ENCODE assay signal across 9 cellular contexts in genomic region chr10:32317795-32318194, GRCh38. TPM values are rescaled to one million over a fixed set of nuclear protein-coding genes. Genes with fewer than 3 reads are reported as not detected.
DNase-seq lines count a peak whose midpoint lies in the region; ATAC-seq and TF ChIP-seq lines count a peak whose summit lies in the region.
"Had no signal": no experiment of that assay in that cellular context is flagged by ENCODE, and none has a peak within 500 bp of the region (broad histone marks: within the 10 kb centered on the region; RNA-seq: fewer than 3 reads in every experiment).

No MANE protein-coding gene starts in this region.

- H3K27me3 ChIP-seq in OCI-LY1 (ENCODE audit: insufficient read depth, low read length): no peaks in the 10 kb centered on the region

- TF ChIP-seq CTCF in OCI-LY1 (IDR thresholded peaks at IDR 0.05; ENCODE audit: low read length) (no peak), omental fat pad (IDR thresholded peaks at IDR 0.05) (no peak)

- intact Hi-C loops in sciatic nerve (cut with DNase I): no loop called here

- peaks cover 100% of the 10 kb centered on the region for H3K79me2 ChIP-seq in OCI-LY1 (ENCODE audit: insufficient read depth, low read length)

- H3K9me2 ChIP-seq in OCI-LY1 (ENCODE audit: low read depth, low read length): no peaks in the 10 kb centered on the region

- no peak overlapping the region for H2AFZ ChIP-seq in OCI-LY1 (ENCODE audit: low read length)

- peak overlapping the region; percentile 54 for H3K27ac ChIP-seq in OCI-LY1 (ENCODE audit: low read depth, low read length, poor library complexity, severe bottlenecking)
- H3K27ac ChIP-seq: epithelial cell of prostate had no signal

- no peaks in the 10 kb centered on the region; the same call in 1 of the 2 replicates for H3F3A ChIP-seq in OCI-LY1 (ENCODE audit: insufficient read depth, low read length)

- H3K9ac ChIP-seq in OCI-LY1 (ENCODE audit: low read length): no peak overlapping the region

- H3K4me2 ChIP-seq in OCI-LY1 (ENCODE audit: low read length): peak overlapping the region; percentile 44; the same call in 1 of the 2 replicates

- ATAC-seq in GM19023 (IDR thresholded peaks at IDR 0.05; ENCODE audit: unreplicated experiment) (peak; percentile 92), HG02610 (IDR thresholded peaks at IDR 0.05; ENCODE audit: unreplicated experiment) (peak; percentile 93), sciatic nerve (peak; percentile 37), omental fat pad (ENCODE audit: low FRiP score) (no peak)

- no peaks in the 10 kb centered on the region for H3K9me3 ChIP-seq in OCI-LY1 (ENCODE audit: low read length)

- no peaks in the 10 kb centered on the region for H4K20me1 ChIP-seq in OCI-LY1 (ENCODE audit: insufficient read depth, low read length)

- no peak overlapping the region for H3K4me3 ChIP-seq in OCI-LY1 (ENCODE audit: low read depth, low read length, poor library complexity, severe bottlenecking)

- H3K4me1 ChIP-seq in OCI-LY1 (ENCODE audit: insufficient read depth, low read length, severe bottlenecking): peaks cover 48% of the 10 kb centered on the region

- DNase-seq in sciatic nerve (ENCODE audit: low spot score): no peak
- no peak for DNase-seq in activated effector memory CD4-positive, alpha-beta T cell treated with anti-CD3 and anti-CD28 coated beads, Interleukin-2, amount 50 U/mL, for 16 hours
- DNase-seq in GDM1 (lab: John Stamatoyannopoulos, UW): no peak
- DNase-seq in NK-92 (lab: John Stamatoyannopoulos, UW; ENCODE audit: unreplicated experiment): no peak
- DNase-seq in omental fat pad (ENCODE audit: low spot score): no peak

- peaks cover 52% of the 10 kb centered on the region for H3K36me3 ChIP-seq in OCI-LY1 (ENCODE audit: insufficient read depth, low read length)

RNA-seq across cellular contexts. Expression of gene EPC1, which starts 29.2 kb away (rescaled TPM):
- total RNA-seq in sciatic nerve (63.6 TPM), omental fat pad (10 to 100 TPM; 30.5 to 68.7 (median 34.5) TPM)
